Comparison of ENCODE assay signal across 1 cellular context in genomic region chr17:79990051-79990592, GRCh38.
TF ChIP-seq lines count a peak whose summit lies in the region.

No MANE protein-coding gene starts in this region.

TF ChIP-seq in HepG2, 621 proteins besides CTCF, POLR2A, EP300 and RAD21 (continued from another document and continues in another):
- TF ChIP-seq GATAD1 (CRISPR knock-in tag; IDR thresholded peaks at IDR 0.05) (peak; percentile 56), PRPF4 (IDR thresholded peaks at IDR 0.05; ENCODE audit: low read depth, low read length, poor library complexity, severe bottlenecking) (no peak), ETV6 (CRISPR knock-in tag; conservative IDR thresholded peaks at IDR 0.05) (no peak), ZNF501 (CRISPR knock-in tag; IDR thresholded peaks at IDR 0.05) (peak; percentile 45; the same call in 1 of the 2 replicates), SRSF1 (optimal IDR thresholded peaks at IDR 0.05; ENCODE audit: low read depth, low read length) (no peak), ZNF510 (CRISPR knock-in tag; IDR thresholded peaks at IDR 0.05; ENCODE audit: low read depth) (no peak), BCLAF1 (IDR thresholded peaks at IDR 0.05) (no peak), REST (IDR thresholded peaks at IDR 0.05; ENCODE audit: borderline replicate concordance in 1 of 2, low read depth in 1 of 2, low read length in 2 of 2) (no peak), GTF3A (CRISPR knock-in tag; conservative IDR thresholded peaks at IDR 0.05) (no peak), HOXA7 (CRISPR knock-in tag; IDR thresholded peaks at IDR 0.05) (no peak), SIX4 (CRISPR knock-in tag; IDR thresholded peaks at IDR 0.05) (no peak), ONECUT2 (CRISPR knock-in tag; IDR thresholded peaks at IDR 0.05) (no peak), ZNF224 (CRISPR knock-in tag; IDR thresholded peaks at IDR 0.05) (no peak), SALL1 (CRISPR knock-in tag; IDR thresholded peaks at IDR 0.05) (peak; percentile 93), HIVEP1 (CRISPR knock-in tag; IDR thresholded peaks at IDR 0.05) (peak; percentile 90), CREB3 (CRISPR knock-in tag; IDR thresholded peaks at IDR 0.05) (peak; percentile 94), IRF2 (CRISPR knock-in tag; IDR thresholded peaks at IDR 0.05) (peak; percentile 66), SRF (IDR thresholded peaks at IDR 0.05; ENCODE audit: low read depth, low read length) (no peak), PBX2 (CRISPR knock-in tag; IDR thresholded peaks at IDR 0.05) (no peak), NR2C2 (CRISPR knock-in tag; IDR thresholded peaks at IDR 0.05; ENCODE audit: borderline replicate concordance) (peak; percentile 39), DRAP1 (CRISPR knock-in tag; IDR thresholded peaks at IDR 0.05) (no peak), ELF4 (CRISPR knock-in tag; IDR thresholded peaks at IDR 0.05; ENCODE audit: borderline replicate concordance) (no peak), BRD4 (CRISPR knock-in tag; IDR thresholded peaks at IDR 0.05) (peak; percentile 85; the same call in 1 of the 2 replicates), ATAD3A (CRISPR knock-in tag; IDR thresholded peaks at IDR 0.05) (no peak), DZIP1 (CRISPR knock-in tag; IDR thresholded peaks at IDR 0.05) (no peak), ZFX (CRISPR knock-in tag; IDR thresholded peaks at IDR 0.05; ENCODE audit: low read depth) (no peak), FOXP4 (CRISPR knock-in tag; IDR thresholded peaks at IDR 0.05) (peak; percentile 68), ZNF678 (CRISPR knock-in tag; IDR thresholded peaks at IDR 0.05) (no peak), MXD4 (CRISPR knock-in tag; IDR thresholded peaks at IDR 0.05) (peak; percentile 72; the same call in 1 of the 2 replicates), RELA (CRISPR knock-in tag; IDR thresholded peaks at IDR 0.05) (no peak), HNRNPH1 (optimal IDR thresholded peaks at IDR 0.05; ENCODE audit: low read depth, low read length) (no peak), NR1H2 (CRISPR knock-in tag; IDR thresholded peaks at IDR 0.05; ENCODE audit: borderline replicate concordance, low read depth) (no peak), SUZ12 (IDR thresholded peaks at IDR 0.05; ENCODE audit: low read depth, low read length) (no peak), ZNF512B (CRISPR knock-in tag; IDR thresholded peaks at IDR 0.05; ENCODE audit: borderline replicate concordance) (no peak), ZNF703 (CRISPR knock-in tag; IDR thresholded peaks at IDR 0.05; ENCODE audit: borderline replicate concordance) (no peak), ZBTB8A (CRISPR knock-in tag; IDR thresholded peaks at IDR 0.05; ENCODE audit: borderline replicate concordance, low read depth) (no peak), E2F1 (CRISPR knock-in tag; IDR thresholded peaks at IDR 0.05) (no peak), ZNF263 (CRISPR knock-in tag; IDR thresholded peaks at IDR 0.05) (peak; percentile 51; the same call in 1 of the 2 replicates), NCOR1 (IDR thresholded peaks at IDR 0.05; ENCODE audit: borderline replicate concordance, low read length) (peak; percentile 23; the same call in 1 of the 2 replicates), MTA3 (CRISPR knock-in tag; IDR thresholded peaks at IDR 0.05) (no peak), ZNF704 (CRISPR knock-in tag; IDR thresholded peaks at IDR 0.05; ENCODE audit: borderline replicate concordance) (no peak), MLLT10 (CRISPR knock-in tag; IDR thresholded peaks at IDR 0.05) (no peak)
